Comparison of ENCODE assay signal across 27 cellular contexts in the genomic region with DNA sequence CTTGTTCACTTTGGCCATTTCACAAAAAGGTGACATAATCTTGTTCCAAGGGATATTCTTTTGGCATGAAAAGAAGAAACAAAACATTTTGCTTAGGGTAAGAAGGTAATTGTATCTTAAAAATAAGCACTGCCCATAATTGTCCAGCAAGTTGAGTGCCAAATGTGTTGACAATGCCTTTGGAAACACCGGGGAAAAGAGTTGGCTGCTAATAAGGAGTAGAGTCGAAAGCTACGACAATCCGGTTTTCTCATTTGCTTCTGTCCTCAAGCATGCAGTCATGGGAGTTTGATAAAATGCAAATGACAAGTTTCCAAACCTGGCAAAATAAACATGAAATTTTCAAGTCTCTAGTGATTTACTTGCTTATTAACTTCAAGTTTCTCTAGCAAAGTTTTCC. TPM values are rescaled to one million over a fixed set of nuclear protein-coding genes. Genes with fewer than 3 reads are reported as not detected.
DNase-seq lines count a peak whose midpoint lies in the region; ATAC-seq and TF ChIP-seq lines count a peak whose summit lies in the region.
"Had no signal": no experiment of that assay in that cellular context is flagged by ENCODE, and none has a peak within 500 bp of the region (broad histone marks: within the 10 kb centered on the region; RNA-seq: fewer than 3 reads in every experiment).

No MANE protein-coding gene starts in this region.

- H3K4me3 ChIP-seq in right atrium auricular region: peak overlapping the region in 1 of 2 donors; percentile 14
- H3K4me3 ChIP-seq in neuronal stem cell (ENCODE audit: low read length in 2 of 2): no peak overlapping the region
- H3K4me3 ChIP-seq in subcutaneous abdominal adipose tissue (ENCODE audit: low read depth in 1 of 5, low read length in 5 of 5): peak overlapping the region in 4 of 5 donors; percentile 10 to 63 (median 44)
- H3K4me3 ChIP-seq: BLaER1 treated with 17β-estradiol and CSF1 and Interleukin-3, amounts not matched to agents 10 nM and 100 nM; K562; MG63; Peyer's patch; SJSA1 had no signal

- H3K4me1 ChIP-seq in right atrium auricular region (peaks cover 0 to 20% of the 10 kb centered on the region in 2 donors), neuronal stem cell (ENCODE audit: control insufficient read depth in 2 of 2, insufficient read depth in 1 of 2, low read depth in 1 of 2, low read length in 2 of 2) (peaks cover 5 to 11% of the 10 kb centered on the region in 2 donors), subcutaneous abdominal adipose tissue (ENCODE audit: control insufficient read depth in 5 of 5, insufficient read depth in 5 of 5, low read length in 5 of 5) (peaks cover 0 to 17% (median 10%) of the 10 kb centered on the region in 5 donors)
- H3K4me1 ChIP-seq: Caco-2, Peyer's patch had no signal

- DNase-seq in Right ventricle myocardium superior (no peak), right atrium auricular region (ENCODE audit: low spot score) (no peak), globus pallidus (ENCODE audit: low spot score) (peak; percentile 47), neuronal stem cell (ENCODE audit: low spot score) (no peak), T-helper 17 cell (no peak), NCI-H1436 (lab: John Stamatoyannopoulos, UW) (no peak), inferior parietal cortex (ENCODE audit: extremely low spot score) (no peak)
- DNase-seq: ACHN; Caco-2; CD4-positive, alpha-beta memory T cell; DMS 273 treated with DMSO at 0.1 percent for 48 hours; DMS79 treated with DMSO at 0.1 percent for 48 hours; H7; MG63; NCI-H1048; NCI-H1436 treated with DMSO at 0.1 percent for 48 hours; NCI-H1930; NCI-H510A; NCI-H774; Peyer's patch had no signal

- H3K23ac ChIP-seq in neuronal stem cell (ENCODE audit: low read depth, low read length, poor library complexity): no peak overlapping the region

- no peak overlapping the region for H3K4me3 Mint-ChIP-seq in T-helper 17 cell
- H3K4me3 Mint-ChIP-seq: CD4-positive, alpha-beta memory T cell had no signal

- no peak for TF ChIP-seq CTCF in right atrium auricular region (IDR thresholded peaks at IDR 0.05)

- no CpG with 5 or more reads among the region's 4 CpGs for WGBS in neuronal stem cell (ENCODE audit: extremely low coverage in 2 of 2, insufficient read length in 2 of 2, insufficient replicate concordance in 1 of 2), 2 donors

- no peak overlapping the region for H2BK5ac ChIP-seq in neuronal stem cell (ENCODE audit: low read length)

- peak overlapping the region; percentile 2 for H3K4me2 ChIP-seq in neuronal stem cell (ENCODE audit: insufficient read depth, low read length, poor library complexity, severe bottlenecking)
- H3K4me2 ChIP-seq: BLaER1 treated with 17β-estradiol and CSF1 and Interleukin-3, amounts not matched to agents 10 nM and 100 nM had no signal

- H3K36me3 Mint-ChIP-seq in T-helper 17 cell (ENCODE audit: low read depth): no peaks in the 10 kb centered on the region

- H3K27me3 Mint-ChIP-seq in T-helper 17 cell: no peaks in the 10 kb centered on the region
- H3K27me3 Mint-ChIP-seq: CD4-positive, alpha-beta memory T cell had no signal

- H4K8ac ChIP-seq in neuronal stem cell (ENCODE audit: low read depth, low read length): no peak overlapping the region

- no peak overlapping the region for H4K91ac ChIP-seq in neuronal stem cell (ENCODE audit: low read depth, low read length, poor library complexity)

- H3K4ac ChIP-seq in neuronal stem cell (ENCODE audit: low read length): no peak overlapping the region

- H3K79me1 ChIP-seq in neuronal stem cell (ENCODE audit: low read depth, low read length): no peaks in the 10 kb centered on the region

- no peak overlapping the region for H3K14ac ChIP-seq in neuronal stem cell (ENCODE audit: low read length)

- H2BK12ac ChIP-seq in neuronal stem cell (ENCODE audit: low read length): no peak overlapping the region

- H2BK15ac ChIP-seq in neuronal stem cell (ENCODE audit: low read length): no peak overlapping the region

- H3K9me3 ChIP-seq in right atrium auricular region: no peaks in the 10 kb centered on the region
- H3K9me3 ChIP-seq in neuronal stem cell (replicated peaks in 1 of 2; ENCODE audit: control insufficient read depth in 2 of 2, insufficient read depth in 1 of 2, low read depth in 1 of 2, low read length in 2 of 2): no peaks in the 10 kb centered on the region
- H3K9me3 ChIP-seq in subcutaneous abdominal adipose tissue (ENCODE audit: control insufficient read depth in 5 of 5, low read length in 5 of 5): no peaks in the 10 kb centered on the region
- H3K9me3 ChIP-seq in T-helper 17 cell (ENCODE audit: control insufficient read depth, low read length, poor library complexity, severe bottlenecking): no peaks in the 10 kb centered on the region
- H3K9me3 ChIP-seq: BLaER1 treated with 17β-estradiol and CSF1 and Interleukin-3, amounts not matched to agents 10 nM and 100 nM; Caco-2; Peyer's patch; SJSA1 had no signal

- H3K27ac ChIP-seq in right atrium auricular region (peak overlapping the region in 1 of 2 donors; percentile 9), neuronal stem cell (replicated peaks; ENCODE audit: low read length) (no peak overlapping the region), subcutaneous abdominal adipose tissue (ENCODE audit: low read depth, low read length) (no peak overlapping the region)
- H3K27ac ChIP-seq: 22Rv1; BLaER1 treated with 17β-estradiol and CSF1 and Interleukin-3, amounts not matched to agents 10 nM and 100 nM; HL-60; Peyer's patch; SJSA1 had no signal

- H3K27ac Mint-ChIP-seq in T-helper 17 cell: no peak overlapping the region
- H3K27ac Mint-ChIP-seq: CD4-positive, alpha-beta memory T cell had no signal

- H3K27me3 ChIP-seq in right atrium auricular region: no peaks in the 10 kb centered on the region
- H3K27me3 ChIP-seq in neuronal stem cell (ENCODE audit: control insufficient read depth in 3 of 3, insufficient read depth in 3 of 3, low read depth in 1 of 3, low read length in 3 of 3): no peaks in the 10 kb centered on the region
- H3K27me3 ChIP-seq in subcutaneous abdominal adipose tissue (ENCODE audit: control insufficient read depth in 5 of 5, insufficient read depth in 4 of 5, low read length in 5 of 5): no peaks in the 10 kb centered on the region
- H3K27me3 ChIP-seq: BLaER1 treated with 17β-estradiol and CSF1 and Interleukin-3, amounts not matched to agents 10 nM and 100 nM; MG63; Peyer's patch; SJSA1 had no signal

- intact Hi-C loops in Right ventricle myocardium superior (cut with DNase I): no loop called here

- H2AK5ac ChIP-seq in neuronal stem cell (ENCODE audit: low read depth, low read length): no peak overlapping the region

- H2AFZ ChIP-seq in neuronal stem cell (ENCODE audit: low read length): no peak overlapping the region

- no peak overlapping the region for H2BK120ac ChIP-seq in neuronal stem cell (ENCODE audit: low read depth, low read length)

- peak; percentile 69 for ATAC-seq in Right ventricle myocardium superior (ENCODE audit: poor library complexity)
- no peak for ATAC-seq in T-helper 17 cell
- ATAC-seq: HepG2, K562 had no signal

- H3K9ac ChIP-seq in neuronal stem cell (ENCODE audit: low read depth, low read length, poor library complexity): no peak overlapping the region
- peak overlapping the region in 1 of 5 donors; percentile 52 for H3K9ac ChIP-seq in subcutaneous abdominal adipose tissue (ENCODE audit: low read length in 5 of 5)
- H3K9ac ChIP-seq: BLaER1 treated with 17β-estradiol and CSF1 and Interleukin-3, amounts not matched to agents 10 nM and 100 nM had no signal

- H3K4me1 Mint-ChIP-seq in T-helper 17 cell: peaks cover 3% of the 10 kb centered on the region

- H3K18ac ChIP-seq in neuronal stem cell (ENCODE audit: low read length): no peak overlapping the region

- H3K36me3 ChIP-seq in right atrium auricular region: no peaks in the 10 kb centered on the region
- H3K36me3 ChIP-seq in neuronal stem cell (replicated peaks in 1 of 2; ENCODE audit: control insufficient read depth in 2 of 2, insufficient read depth in 2 of 2, low read length in 2 of 2): peaks cover 0 to 1% of the 10 kb centered on the region in 2 donors
- peaks cover 0 to under 1% (median 0%) of the 10 kb centered on the region in 5 donors for H3K36me3 ChIP-seq in subcutaneous abdominal adipose tissue (ENCODE audit: control insufficient read depth in 5 of 5, insufficient read depth in 5 of 5, low read length in 5 of 5)
- H3K36me3 ChIP-seq: MG63, Peyer's patch had no signal

RNA-seq across cellular contexts. Expression of a gene that starts 27.3 kb away (rescaled TPM):
- total RNA-seq in Right ventricle myocardium superior (124 TPM), right atrium auricular region (100 to 1,000 TPM in 1 of 2 donors, 10 to 100 TPM in 1; 79.8 to 152 TPM), T-helper 17 cell (1 to 10 TPM; 4.7 to 9.3 TPM)
- polyA plus RNA-seq in neuronal stem cell (2013, experiment 1 of 2): 20.9 TPM
- polyA plus RNA-seq in neuronal stem cell (2013, experiment 2 of 2): 22.3 TPM

Comparison
In these comparisons a context has a peak if more than half of its experiments do, and no peak if none do; other contexts are left out.
1. H3K4me3 ChIP-seq: peak in subcutaneous abdominal adipose tissue (4 of 5); none in neuronal stem cell (0 of 2).
2. RNA of a gene that starts 27.3 kb away (total RNA-seq): 79.8 to 152 TPM in right atrium auricular region and 124 TPM in Right ventricle myocardium superior (single experiment); 4.7 to 9.3 TPM in T-helper 17 cell; every median in the first group is over 4 times any median in the second.